Comparison of ENCODE assay signal across 22 cellular contexts in the genomic region with DNA sequence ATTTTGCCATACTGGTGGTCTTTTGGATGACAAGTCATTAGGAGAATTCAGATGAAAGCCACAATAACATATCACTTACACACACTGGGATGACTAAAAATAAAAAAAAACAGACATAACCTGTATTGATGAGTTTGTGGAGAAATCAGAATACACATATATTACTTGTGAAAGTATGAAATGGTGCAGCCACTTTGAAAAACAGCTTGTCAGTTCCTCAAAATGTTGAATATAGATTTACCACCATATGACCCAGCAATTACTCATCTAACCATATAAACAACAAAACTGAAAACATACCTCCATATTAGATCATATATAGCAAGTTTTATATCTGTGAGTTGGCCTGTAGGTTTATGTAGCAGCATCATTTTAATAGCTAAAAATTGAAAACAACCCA.
"Had no signal": no experiment of that assay in that cellular context is flagged by ENCODE, and none has a peak within 500 bp of the region (broad histone marks: within the 10 kb centered on the region; RNA-seq: fewer than 3 reads in every experiment).

No MANE protein-coding gene starts in this region.

- ATAC-seq: activated CD4-positive, alpha-beta T cell treated with anti-CD3 and anti-CD28 coated beads for 36 hours; activated CD8-positive, alpha-beta memory T cell treated with anti-CD3 and anti-CD28 coated beads, Interleukin-2, amount 10 ng/mL, durations not matched to agents 7 days and 5 days; activated naive CD8-positive, alpha-beta T cell treated with anti-CD3 and anti-CD28 coated beads, Interleukin-2, amount 50 U/mL, for 24 hours; left lung; mucosa of descending colon; naive thymus-derived CD4-positive, alpha-beta T cell had no signal

- H3K36me3 ChIP-seq: left lung, right atrium auricular region, tibial nerve, uterus had no signal

- H3K4me3 ChIP-seq: left lung, mucosa of descending colon, right atrium auricular region, skin epidermis, tibial nerve, uterus had no signal

- H3K9me3 ChIP-seq: left lung, mucosa of descending colon, right atrium auricular region, tibial nerve, uterus had no signal

- H3K36me3 Mint-ChIP-seq: activated CD4-positive, alpha-beta memory T cell treated with anti-CD3 and anti-CD28 coated beads for 36 hours; activated CD8-positive, alpha-beta memory T cell treated with anti-CD3 and anti-CD28 coated beads, Interleukin-2, amount 10 ng/mL, durations not matched to agents 7 days and 5 days; naive thymus-derived CD4-positive, alpha-beta T cell had no signal

- H3K4me1 Mint-ChIP-seq: activated CD4-positive, alpha-beta T cell treated with anti-CD3 and anti-CD28 coated beads for 36 hours; activated CD8-positive, alpha-beta memory T cell treated with anti-CD3 and anti-CD28 coated beads, Interleukin-2, amount 10 ng/mL, durations not matched to agents 7 days and 5 days; activated naive CD8-positive, alpha-beta T cell treated with anti-CD3 and anti-CD28 coated beads, Interleukin-2, amount 50 U/mL, for 24 hours; naive thymus-derived CD4-positive, alpha-beta T cell had no signal

- H3K9me3 Mint-ChIP-seq: activated T-helper 2 cell treated with anti-CD3 and anti-CD28 coated beads, Interferon-gamma antibody, Interleukin-2, Interleukin-4, amounts not matched to agents 10 μg/mL and 5 μg/mL and 100 μg/mL, durations not matched to agents 14 hours and 24 hours and 36 hours had no signal

- H3K4me1 ChIP-seq: left lung, right atrium auricular region, tibial nerve, uterus had no signal

- H3K4me3 Mint-ChIP-seq: activated CD4-positive, alpha-beta memory T cell treated with anti-CD3 and anti-CD28 coated beads for 36 hours; activated CD4-positive, alpha-beta T cell treated with anti-CD3 and anti-CD28 coated beads for 36 hours; activated CD8-positive, alpha-beta memory T cell treated with anti-CD3 and anti-CD28 coated beads, Interleukin-2, amount 10 ng/mL, durations not matched to agents 7 days and 5 days; activated naive CD4-positive, alpha-beta T cell treated with anti-CD3 and anti-CD28 coated beads for 36 hours; activated naive CD8-positive, alpha-beta T cell treated with anti-CD3 and anti-CD28 coated beads, Interleukin-2, amount 50 U/mL, for 24 hours; dendritic cell treated with granulocyte-macrophage colony-stimulating factor and Interleukin-4, amounts not matched to agents 40 ng/mL and 50 ng/mL, for 4 days; naive thymus-derived CD4-positive, alpha-beta T cell had no signal

- H3K27me3 ChIP-seq: left lung, right atrium auricular region, tibial nerve, uterus had no signal

- H3K27ac ChIP-seq: left lung, right atrium auricular region, skin epidermis, tibial nerve, uterus, VCaP had no signal

- DNase-seq: activated CD4-positive, alpha-beta memory T cell treated with anti-CD3 and anti-CD28 coated beads for 36 hours; activated CD4-positive, alpha-beta T cell treated with anti-CD3 and anti-CD28 coated beads for 36 hours; activated CD8-positive, alpha-beta memory T cell treated with anti-CD3 and anti-CD28 coated beads, Interleukin-2, amount 10 ng/mL, durations not matched to agents 7 days and 5 days; activated naive CD4-positive, alpha-beta T cell treated with anti-CD3 and anti-CD28 coated beads for 36 hours; activated naive CD8-positive, alpha-beta T cell treated with anti-CD3 and anti-CD28 coated beads, Interleukin-2, amount 50 U/mL, for 24 hours; activated T-cell treated with anti-CD3 and anti-CD28 coated beads, Interleukin-2, amount 50 U/mL, for 1 hour; aorta; kidney; left lung; mucosa of descending colon; naive thymus-derived CD4-positive, alpha-beta T cell; stimulated activated CD4-positive, alpha-beta T cell treated with anti-CD3 and anti-CD28 coated beads, Interleukin-4, amount 100 ng/mL, for 4 hours; stimulated activated CD8-positive, alpha-beta memory T cell treated with anti-CD3 and anti-CD28 coated beads, Interleukin-4, amount 100 ng/mL, for 48 hours; stimulated activated naive CD4-positive, alpha-beta T cell treated with Interleukin-2 at 50 U/mL for 16 hours; substantia nigra; uterus had no signal

- H3K27me3 Mint-ChIP-seq: activated CD4-positive, alpha-beta memory T cell treated with anti-CD3 and anti-CD28 coated beads for 36 hours; activated CD4-positive, alpha-beta T cell treated with anti-CD3 and anti-CD28 coated beads for 36 hours; activated CD8-positive, alpha-beta memory T cell treated with anti-CD3 and anti-CD28 coated beads, Interleukin-2, amount 10 ng/mL, durations not matched to agents 7 days and 5 days; activated naive CD8-positive, alpha-beta T cell treated with anti-CD3 and anti-CD28 coated beads, Interleukin-2, amount 50 U/mL, for 24 hours; dendritic cell treated with granulocyte-macrophage colony-stimulating factor and Interleukin-4, amounts not matched to agents 40 ng/mL and 50 ng/mL, for 4 days; naive thymus-derived CD4-positive, alpha-beta T cell had no signal

- H3K27ac Mint-ChIP-seq: activated CD4-positive, alpha-beta memory T cell treated with anti-CD3 and anti-CD28 coated beads for 36 hours; activated CD4-positive, alpha-beta T cell treated with anti-CD3 and anti-CD28 coated beads for 36 hours; activated CD8-positive, alpha-beta memory T cell treated with anti-CD3 and anti-CD28 coated beads, Interleukin-2, amount 10 ng/mL, durations not matched to agents 7 days and 5 days; activated naive CD4-positive, alpha-beta T cell treated with anti-CD3 and anti-CD28 coated beads for 36 hours; activated naive CD8-positive, alpha-beta T cell treated with anti-CD3 and anti-CD28 coated beads, Interleukin-2, amount 50 U/mL, for 24 hours; activated T-helper 2 cell treated with anti-CD3 and anti-CD28 coated beads, Interferon-gamma antibody, Interleukin-2, Interleukin-4, amounts not matched to agents 10 μg/mL and 5 μg/mL and 100 μg/mL, durations not matched to agents 14 hours and 24 hours and 36 hours; dendritic cell treated with granulocyte-macrophage colony-stimulating factor and Interleukin-4, amounts not matched to agents 40 ng/mL and 50 ng/mL, for 4 days; naive thymus-derived CD4-positive, alpha-beta T cell had no signal
